Comparison of ENCODE assay signal across 26 cellular contexts in genomic region chr3:195739561-195740111, GRCh38. TPM values are rescaled to one million over a fixed set of nuclear protein-coding genes. Genes with fewer than 3 reads are reported as not detected.
"Had no signal": no experiment of that assay in that cellular context is flagged by ENCODE, and none has a peak within 500 bp of the region (broad histone marks: within the 10 kb centered on the region; RNA-seq: fewer than 3 reads in every experiment).

No MANE protein-coding gene starts in this region.

- H3K4me3 ChIP-seq: dorsolateral prefrontal cortex, esophagus muscularis mucosa, lung, neural progenitor cell, thoracic aorta, vagina had no signal

- H2AFZ ChIP-seq: neural progenitor cell had no signal

- H3K36me3 ChIP-seq: neural progenitor cell, thoracic aorta had no signal

- H3K4me2 ChIP-seq: neural progenitor cell had no signal

- H3K27me3 Mint-ChIP-seq: activated CD4-positive, alpha-beta memory T cell treated with anti-CD3 and anti-CD28 coated beads for 36 hours; activated naive CD4-positive, alpha-beta T cell treated with anti-CD3 and anti-CD28 coated beads, Interleukin-2, amount 50 U/mL, for 24 hours; effector memory CD8-positive, alpha-beta T cell; T-helper 17 cell had no signal

- H3K9me3 Mint-ChIP-seq: activated CD4-positive, alpha-beta memory T cell treated with anti-CD3 and anti-CD28 coated beads for 36 hours; activated naive CD4-positive, alpha-beta T cell treated with anti-CD3 and anti-CD28 coated beads, Interleukin-2, amount 50 U/mL, for 24 hours; effector memory CD8-positive, alpha-beta T cell; mesothelial cell of epicardium; naive thymus-derived CD8-positive, alpha-beta T cell; neural progenitor cell; type B pancreatic cell had no signal

- ATAC-seq: effector memory CD8-positive, alpha-beta T cell; left cardiac atrium; naive thymus-derived CD8-positive, alpha-beta T cell; T-helper 17 cell had no signal

- H3K27ac ChIP-seq: dorsolateral prefrontal cortex, esophagus muscularis mucosa, neural progenitor cell, thoracic aorta, vagina had no signal

- H3K36me3 Mint-ChIP-seq: mesothelial cell of epicardium, type B pancreatic cell had no signal

- H3K27me3 ChIP-seq: dorsolateral prefrontal cortex, vagina had no signal

- H3K9ac ChIP-seq: neural progenitor cell had no signal

- H3K4me3 Mint-ChIP-seq: activated CD4-positive, alpha-beta memory T cell treated with anti-CD3 and anti-CD28 coated beads for 36 hours; activated naive CD4-positive, alpha-beta T cell treated with anti-CD3 and anti-CD28 coated beads, Interleukin-2, amount 50 U/mL, for 24 hours; brain; effector memory CD8-positive, alpha-beta T cell; mesothelial cell of epicardium; naive thymus-derived CD8-positive, alpha-beta T cell; neural progenitor cell; T-helper 17 cell; type B pancreatic cell had no signal

- DNase-seq: activated CD4-positive, alpha-beta memory T cell treated with anti-CD3 and anti-CD28 coated beads for 36 hours; activated CD4-positive, alpha-beta T cell treated with anti-CD3 and anti-CD28 coated beads for 4 hours; activated CD4-positive, CD25-positive, alpha-beta regulatory T cell; activated gamma-delta T cell treated with Interleukin-2 at 50 U/mL for 16 hours; anterior cingulate cortex; central memory CD4-positive, alpha-beta T cell; effector memory CD8-positive, alpha-beta T cell; left cardiac atrium; stimulated activated CD4-positive, alpha-beta T cell treated with anti-CD3 and anti-CD28 coated beads, Interleukin-4, amount 100 ng/mL, for 24 hours; stimulated activated naive CD4-positive, alpha-beta T cell treated with Interleukin-2 at 50 U/mL for 16 hours; T-helper 17 cell had no signal

- H3K9me3 ChIP-seq: esophagus muscularis mucosa, thoracic aorta, vagina had no signal

- H3K4me1 Mint-ChIP-seq: activated naive CD4-positive, alpha-beta T cell treated with anti-CD3 and anti-CD28 coated beads, Interleukin-2, amount 50 U/mL, for 24 hours; brain; mesothelial cell of epicardium; naive thymus-derived CD8-positive, alpha-beta T cell; neural progenitor cell had no signal

- H3K4me1 ChIP-seq: esophagus muscularis mucosa, neural progenitor cell, vagina had no signal

- FAIRE-seq: colon, endothelial cell of umbilical vein, frontal cortex, islet of Langerhans had no signal

- H3K27ac Mint-ChIP-seq: activated CD4-positive, alpha-beta memory T cell treated with anti-CD3 and anti-CD28 coated beads for 36 hours; activated naive CD4-positive, alpha-beta T cell treated with anti-CD3 and anti-CD28 coated beads, Interleukin-2, amount 50 U/mL, for 24 hours; brain; mesothelial cell of epicardium; naive thymus-derived CD8-positive, alpha-beta T cell; neural progenitor cell; T-helper 17 cell; type B pancreatic cell had no signal

RNA-seq across cellular contexts. Expression of gene MUC20, which starts 18.9 kb away (rescaled TPM):
- polyA plus RNA-seq: endothelial cell of umbilical vein had no signal
